Comparison of ENCODE assay signal across 1 cellular context in the genomic region with DNA sequence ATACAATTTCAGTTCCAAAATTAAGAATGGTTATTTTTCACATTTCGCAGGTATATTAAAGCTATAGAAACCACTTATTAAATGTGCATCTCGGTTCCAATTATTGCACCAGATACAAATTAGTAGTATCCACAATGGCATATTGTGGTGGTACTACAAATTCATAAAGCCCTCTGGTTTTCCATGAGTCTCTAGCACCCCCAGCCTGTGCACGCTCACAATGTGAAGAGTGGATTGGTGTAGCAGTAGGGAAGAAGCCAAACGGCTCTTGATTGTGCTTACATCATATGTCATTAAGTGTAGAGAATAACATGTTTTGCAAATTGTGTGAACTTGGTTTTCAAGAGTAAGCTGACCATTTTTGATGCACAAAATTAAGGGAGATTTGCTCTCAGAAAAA.
TF ChIP-seq lines count a peak whose summit lies in the region.

No MANE protein-coding gene starts in this region.

TF ChIP-seq in SK-N-SH treated with all-trans-retinoic acid at 6 μM for 48 hours, 23 proteins besides CTCF, POLR2A, EP300 and RAD21 (continued from another document):
- TF ChIP-seq, protein P1, sequence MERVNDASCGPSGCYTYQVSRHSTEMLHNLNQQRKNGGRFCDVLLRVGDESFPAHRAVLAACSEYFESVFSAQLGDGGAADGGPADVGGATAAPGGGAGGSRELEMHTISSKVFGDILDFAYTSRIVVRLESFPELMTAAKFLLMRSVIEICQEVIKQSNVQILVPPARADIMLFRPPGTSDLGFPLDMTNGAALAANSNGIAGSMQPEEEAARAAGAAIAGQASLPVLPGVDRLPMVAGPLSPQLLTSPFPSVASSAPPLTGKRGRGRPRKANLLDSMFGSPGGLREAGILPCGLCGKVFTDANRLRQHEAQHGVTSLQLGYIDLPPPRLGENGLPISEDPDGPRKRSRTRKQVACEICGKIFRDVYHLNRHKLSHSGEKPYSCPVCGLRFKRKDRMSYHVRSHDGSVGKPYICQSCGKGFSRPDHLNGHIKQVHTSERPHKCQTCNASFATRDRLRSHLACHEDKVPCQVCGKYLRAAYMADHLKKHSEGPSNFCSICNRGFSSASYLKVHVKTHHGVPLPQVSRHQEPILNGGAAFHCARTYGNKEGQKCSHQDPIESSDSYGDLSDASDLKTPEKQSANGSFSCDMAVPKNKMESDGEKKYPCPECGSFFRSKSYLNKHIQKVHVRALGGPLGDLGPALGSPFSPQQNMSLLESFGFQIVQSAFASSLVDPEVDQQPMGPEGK (CRISPR knock-in tag; IDR thresholded peaks at IDR 0.05; ENCODE audit: borderline replicate concordance), result no peak
- TF ChIP-seq ARNTL (CRISPR knock-in tag; IDR thresholded peaks at IDR 0.05; ENCODE audit: borderline replicate concordance, low read depth) (no peak), SNAI2 (CRISPR knock-in tag; IDR thresholded peaks at IDR 0.05) (no peak), RARB (CRISPR knock-in tag; IDR thresholded peaks at IDR 0.05) (no peak), CSDC2 (CRISPR knock-in tag; IDR thresholded peaks at IDR 0.05) (no peak), GLIS3 (CRISPR knock-in tag; IDR thresholded peaks at IDR 0.05) (no peak), OSR1 (CRISPR knock-in tag; IDR thresholded peaks at IDR 0.05) (no peak), ZNF8 (CRISPR knock-in tag; IDR thresholded peaks at IDR 0.05) (no peak), CSRNP3 (CRISPR knock-in tag; IDR thresholded peaks at IDR 0.05) (no peak), ZFP3 (CRISPR knock-in tag; IDR thresholded peaks at IDR 0.05) (no peak), TOX (CRISPR knock-in tag; IDR thresholded peaks at IDR 0.05; ENCODE audit: borderline replicate concordance) (no peak), BACH2 (CRISPR knock-in tag; IDR thresholded peaks at IDR 0.05; ENCODE audit: borderline replicate concordance) (no peak), ISL1 (CRISPR knock-in tag; IDR thresholded peaks at IDR 0.05) (no peak), TCF4 (CRISPR knock-in tag; IDR thresholded peaks at IDR 0.05; ENCODE audit: borderline replicate concordance) (no peak), ZNF565 (CRISPR knock-in tag; conservative IDR thresholded peaks at IDR 0.05; ENCODE audit: low read depth) (no peak)
- TF ChIP-seq, protein P2, sequence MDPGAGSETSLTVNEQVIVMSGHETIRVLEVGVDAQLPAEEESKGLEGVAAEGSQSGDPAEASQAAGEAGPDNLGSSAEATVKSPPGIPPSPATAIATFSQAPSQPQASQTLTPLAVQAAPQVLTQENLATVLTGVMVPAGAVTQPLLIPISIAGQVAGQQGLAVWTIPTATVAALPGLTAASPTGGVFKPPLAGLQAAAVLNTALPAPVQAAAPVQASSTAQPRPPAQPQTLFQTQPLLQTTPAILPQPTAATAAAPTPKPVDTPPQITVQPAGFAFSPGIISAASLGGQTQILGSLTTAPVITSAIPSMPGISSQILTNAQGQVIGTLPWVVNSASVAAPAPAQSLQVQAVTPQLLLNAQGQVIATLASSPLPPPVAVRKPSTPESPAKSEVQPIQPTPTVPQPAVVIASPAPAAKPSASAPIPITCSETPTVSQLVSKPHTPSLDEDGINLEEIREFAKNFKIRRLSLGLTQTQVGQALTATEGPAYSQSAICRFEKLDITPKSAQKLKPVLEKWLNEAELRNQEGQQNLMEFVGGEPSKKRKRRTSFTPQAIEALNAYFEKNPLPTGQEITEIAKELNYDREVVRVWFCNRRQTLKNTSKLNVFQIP (CRISPR knock-in tag; IDR thresholded peaks at IDR 0.05; ENCODE audit: borderline replicate concordance, low read depth), result no peak
